Comparison of ENCODE assay signal across 10 cellular contexts in genomic region chr16:50680556-50680893, GRCh38. TPM values are rescaled to one million over a fixed set of nuclear protein-coding genes. Genes with fewer than 3 reads are reported as not detected.
DNase-seq lines count a peak whose midpoint lies in the region; ATAC-seq and TF ChIP-seq lines count a peak whose summit lies in the region.
"Had no signal": no experiment of that assay in that cellular context is flagged by ENCODE, and none has a peak within 500 bp of the region (broad histone marks: within the 10 kb centered on the region; RNA-seq: fewer than 3 reads in every experiment).

No MANE protein-coding gene starts in this region.

- peaks cover 48% of the 10 kb centered on the region for H3K36me3 Mint-ChIP-seq in activated naive CD4-positive, alpha-beta T cell treated with anti-CD3 and anti-CD28 coated beads, Interleukin-2, amount 10 ng/mL, durations not matched to agents 7 days and 5 days

- H3K4me1 ChIP-seq in OCI-LY7 (ENCODE audit: insufficient read depth, low read length, poor library complexity, severe bottlenecking) (peaks cover 19% of the 10 kb centered on the region), esophagus squamous epithelium (peaks cover 5 to 28% (median 6%) of the 10 kb centered on the region in 3 donors), suprapubic skin (peaks cover 6% of the 10 kb centered on the region)

- no peak for ATAC-seq in HG02840 (IDR thresholded peaks at IDR 0.05; ENCODE audit: low FRiP score, unreplicated experiment)

- no TSS peak for BruUV-seq in OCI-LY7 (replicated peaks; lab: Mats Ljungman, UMichigan)

- TF ChIP-seq POLR2A in esophagus squamous epithelium (IDR thresholded peaks at IDR 0.05) (no peak), suprapubic skin (IDR thresholded peaks at IDR 0.05) (no peak)

- no peaks in the 10 kb centered on the region for H3K9me2 ChIP-seq in OCI-LY7 (ENCODE audit: insufficient read depth, low read length)

- intact Hi-C loops in OCI-LY7 (cut with micrococcal nuclease; ENCODE audit: unreplicated experiment) = no loop called here
- intact Hi-C loops in esophagus squamous epithelium (cut with DNase I) = no loop called here

- no peaks in the 10 kb centered on the region for H3K79me2 ChIP-seq in OCI-LY7 (ENCODE audit: insufficient read depth, low read depth, low read length)

- no peak overlapping the region for H3K27ac ChIP-seq in OCI-LY7 (ENCODE audit: low read depth, low read length, poor library complexity, severe bottlenecking)
- peak overlapping the region; percentile 50 to 73 (median 62) for H3K27ac ChIP-seq in esophagus squamous epithelium
- peak overlapping the region; percentile 7 for H3K27ac ChIP-seq in suprapubic skin
- H3K27ac ChIP-seq: VCaP had no signal

- no peaks in the 10 kb centered on the region for H3K27me3 ChIP-seq in esophagus squamous epithelium
- H3K27me3 ChIP-seq in suprapubic skin = no peaks in the 10 kb centered on the region

- H3K36me3 ChIP-seq in OCI-LY7 (ENCODE audit: insufficient read depth, low read length) = no peaks in the 10 kb centered on the region
- H3K36me3 ChIP-seq in esophagus squamous epithelium = no peaks in the 10 kb centered on the region
- H3K36me3 ChIP-seq in suprapubic skin = no peaks in the 10 kb centered on the region

- CTCF ChIA-PET in activated naive CD4-positive, alpha-beta T cell treated with anti-CD3 and anti-CD28 coated beads, Interleukin-2, amount 10 ng/mL, durations not matched to agents 7 days and 5 days (lab: Charles Lee) = interaction anchor here (1.1 to 7.8 kb wide), 4 partner anchors 9 to 125 kb away, joined by 3 to 141 read pairs (median 26); no protein-coding TSS in a partner anchor
- CTCF ChIA-PET in OCI-LY7 (lab: Charles Lee; ENCODE audit: unreplicated experiment) = interaction anchor here (1.0 kb wide), 1 partner anchor 14 kb away, joined by 3 read pairs; no protein-coding TSS in a partner anchor

- no peaks in the 10 kb centered on the region for H3K9me3 Mint-ChIP-seq in activated naive CD4-positive, alpha-beta T cell treated with anti-CD3 and anti-CD28 coated beads, Interleukin-2, amount 10 ng/mL, durations not matched to agents 7 days and 5 days

- H3K9me3 ChIP-seq in OCI-LY7 (ENCODE audit: low read length) = no peaks in the 10 kb centered on the region
- no peaks in the 10 kb centered on the region for H3K9me3 ChIP-seq in esophagus squamous epithelium
- no peaks in the 10 kb centered on the region for H3K9me3 ChIP-seq in suprapubic skin

- peak overlapping the region; percentile 100 for H2AFZ ChIP-seq in OCI-LY7 (ENCODE audit: low read length)

- peaks cover 87% of the 10 kb centered on the region for H3K4me1 Mint-ChIP-seq in activated naive CD4-positive, alpha-beta T cell treated with anti-CD3 and anti-CD28 coated beads, Interleukin-2, amount 10 ng/mL, durations not matched to agents 7 days and 5 days

- peak overlapping the region; percentile 91 for H3K27ac Mint-ChIP-seq in activated naive CD4-positive, alpha-beta T cell treated with anti-CD3 and anti-CD28 coated beads, Interleukin-2, amount 10 ng/mL, durations not matched to agents 7 days and 5 days

- TF ChIP-seq EP300 in suprapubic skin (IDR thresholded peaks at IDR 0.05) = no peak

- POLR2A ChIA-PET in OCI-LY7 (lab: Charles Lee) = no interaction called here

- TF ChIP-seq CTCF in OCI-LY7 (conservative IDR thresholded peaks at IDR 0.05; ENCODE audit: low read length) = no peak
- TF ChIP-seq CTCF in esophagus squamous epithelium (IDR thresholded peaks at IDR 0.05) = no peak
- no peak for TF ChIP-seq CTCF in suprapubic skin (IDR thresholded peaks at IDR 0.05)

- H3K4me2 ChIP-seq in OCI-LY7 (ENCODE audit: low read length) = peak overlapping the region; percentile 69; the same call in 1 of the 2 replicates

- 80% methylated on average over 1 of the region's 3 CpGs; no CpG with 5 or more reads in 1 of the 2 donors for WGBS in esophagus squamous epithelium, 2 donors
- 100% methylated on average over 2 of the region's 3 CpGs for WGBS in suprapubic skin

- no peak for DNase-seq in activated naive CD4-positive, alpha-beta T cell treated with anti-CD3 and anti-CD28 coated beads, Interleukin-2, amount 10 ng/mL, durations not matched to agents 7 days and 5 days
- no peak for DNase-seq in activated naive CD4-positive, alpha-beta T cell treated with Interleukin-2 at 50 U/mL for 16 hours
- DNase-seq in OCI-LY7 (ENCODE audit: low spot score) (no peak), esophagus squamous epithelium (lab: John Stamatoyannopoulos, UW) (no peak), suprapubic skin (ENCODE audit: low spot score in 2 of 2) (peak in 1 of 2 donors; percentile 51), NCI-H82 (lab: John Stamatoyannopoulos, UW) (no peak), NCI-H187 treated with DMSO at 0.1 percent for 48 hours (lab: John Stamatoyannopoulos, UW) (no peak)

- no peaks in the 10 kb centered on the region for H3K27me3 Mint-ChIP-seq in activated naive CD4-positive, alpha-beta T cell treated with anti-CD3 and anti-CD28 coated beads, Interleukin-2, amount 10 ng/mL, durations not matched to agents 7 days and 5 days

- H3K4me3 Mint-ChIP-seq in activated naive CD4-positive, alpha-beta T cell treated with anti-CD3 and anti-CD28 coated beads, Interleukin-2, amount 10 ng/mL, durations not matched to agents 7 days and 5 days = peak overlapping the region; percentile 92

- H3K4me3 ChIP-seq in OCI-LY7 (ENCODE audit: low read depth, low read length, poor library complexity, severe bottlenecking) (peak overlapping the region; percentile 53), esophagus squamous epithelium (peak overlapping the region in 3 of 4 donors; percentile 32 to 56 (median 39)), suprapubic skin (peak overlapping the region; percentile 30)

- H4K20me1 ChIP-seq in OCI-LY7 (ENCODE audit: insufficient read depth, low read length) = no peaks in the 10 kb centered on the region

RNA-seq across cellular contexts. Expression of gene SNX20, which starts 0.6 kb away (rescaled TPM):
- total RNA-seq in OCI-LY7 (2014; rRNA removed; shearing (Covaris generic)) = 2.3 and 5.8 TPM in 2 replicates
- total RNA-seq in OCI-LY7 (2022) (1.3 and 1.5 TPM in 2 replicates), esophagus squamous epithelium (1 to 10 TPM in 2 of 4 donors, under 1 TPM in 2; 0.38 to 2.9 (median 1.7) TPM), suprapubic skin (1 to 10 TPM in 2 of 4 donors, under 1 TPM in 2; 0.81 to 2.1 (median 1.2) TPM)
- total RNA-seq: RPMI7951 had no signal

RNA-seq across cellular contexts. Expression of gene NOD2, which starts 12.9 kb away (rescaled TPM):
- total RNA-seq in OCI-LY7 (2014; rRNA removed; shearing (Covaris generic)) = not detected in 2 replicates
- not detected in 2 replicates for total RNA-seq in OCI-LY7 (2022)
- 10 to 100 TPM; 10.5 to 28.1 (median 21.6) TPM for total RNA-seq in esophagus squamous epithelium
- total RNA-seq in suprapubic skin = 10 to 100 TPM; 33.8 to 66.2 (median 48.6) TPM

Comparison
In these comparisons a context has a peak if more than half of its experiments do, and no peak if none do; other contexts are left out.
1. RNA of gene NOD2, which starts 12.9 kb away (total RNA-seq): 33.8 to 66.2 TPM in suprapubic skin and 10.5 to 28.1 TPM in esophagus squamous epithelium; not detected in OCI-LY7; every median in the first group is over 10 times any median in the second.
2. Peak in every context shown above with its lines, with median percentiles within 50 percentile points of each other: H3K4me3 ChIP-seq.